Comparison of ENCODE assay signal across 19 cellular contexts in the genomic region with DNA sequence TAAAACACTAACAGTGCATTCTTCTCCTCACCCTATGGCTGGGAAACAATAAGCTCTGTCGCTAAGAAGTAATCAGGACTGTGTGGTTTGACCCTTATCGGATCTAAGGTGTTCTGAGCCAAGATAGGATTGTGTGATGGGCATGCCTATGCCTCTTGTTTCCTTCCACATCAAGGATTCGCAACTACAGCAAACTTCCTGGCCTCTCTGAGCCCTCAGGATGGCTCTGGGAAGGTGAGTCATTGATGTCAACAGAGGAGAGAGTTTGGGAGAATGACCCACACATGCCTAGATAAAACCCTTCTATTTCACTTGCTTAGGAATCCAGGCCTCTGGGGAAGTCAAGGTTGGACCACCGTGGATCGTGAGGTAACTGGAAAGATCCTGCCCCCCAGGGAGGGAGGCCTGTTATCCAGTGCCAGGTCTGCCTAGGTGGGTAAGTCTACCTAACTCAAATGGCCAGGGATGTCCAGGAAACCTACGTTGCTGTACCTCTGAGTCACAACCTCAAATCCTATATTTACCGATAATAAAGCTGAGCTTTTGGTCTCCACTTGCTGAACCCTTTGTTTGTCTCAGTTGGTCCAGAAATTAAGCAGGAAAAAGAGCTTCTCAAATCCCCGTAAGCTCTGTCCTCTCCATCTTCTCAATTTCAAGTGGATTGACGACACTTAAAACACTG. TPM values are rescaled to one million over a fixed set of nuclear protein-coding genes. Genes with fewer than 3 reads are reported as not detected.
DNase-seq lines count a peak whose midpoint lies in the region; ATAC-seq and TF ChIP-seq lines count a peak whose summit lies in the region.
"Had no signal": no experiment of that assay in that cellular context is flagged by ENCODE, and none has a peak within 500 bp of the region (broad histone marks: within the 10 kb centered on the region; RNA-seq: fewer than 3 reads in every experiment).

No MANE protein-coding gene starts in this region.

- peak overlapping the region; percentile 40 for H3K9ac ChIP-seq in HCT116 (ENCODE audit: low read length)

- H3K79me2 ChIP-seq in HCT116 (ENCODE audit: insufficient read depth, low read length): 0 out of 2 replicates have a peak, but pooled peaks cover 3% of the 10 kb centered on the region

- H3K4me3 ChIP-seq in HCT116 (replicated peaks in 1 of 2; ENCODE audit: low read depth in 1 of 2, low read length in 2 of 2): peak overlapping the region in 1 of 2 experiments; percentile 26; a peak in 2 of 4 replicates
- no peak overlapping the region for H3K4me3 ChIP-seq in epithelial cell of esophagus (ENCODE audit: low read length)
- H3K4me3 ChIP-seq: pancreas, thoracic aorta had no signal

- intact Hi-C loops in HCT116 (cut with micrococcal nuclease): loop anchor here (2.0 kb wide), 1 partner anchor 34 kb away; no protein-coding TSS in a partner anchor

- TF ChIP-seq CTCF in HCT116 (IDR thresholded peaks at IDR 0.05 in 2 of 3, conservative IDR thresholded peaks at IDR 0.05 in 1 of 3; ENCODE audit: borderline replicate concordance in 1 of 3, insufficient read depth in 1 of 3, low read depth in 2 of 3, low read length in 2 of 3): no peak
- TF ChIP-seq CTCF in RWPE1 (conservative IDR thresholded peaks at IDR 0.05; ENCODE audit: low read depth): no peak
- TF ChIP-seq CTCF in epithelial cell of esophagus (IDR thresholded peaks at IDR 0.05; ENCODE audit: insufficient read depth, low read depth, low read length, missing control alignments): no peak
- TF ChIP-seq CTCF in GM10266 (IDR thresholded peaks at IDR 0.05; ENCODE audit: control insufficient read depth, insufficient read depth, low read depth, missing control alignments): no peak

- no peak overlapping the region for H2AFZ ChIP-seq in HCT116 (ENCODE audit: low read depth, low read length, poor library complexity, severe bottlenecking)

- TF ChIP-seq RAD21 in HCT116 (IDR thresholded peaks at IDR 0.05; ENCODE audit: low read depth): no peak; the same call in 1 of the 2 replicates

- BruUV-seq in HCT116 (replicated peaks; lab: Mats Ljungman, UMichigan): TSS peak; percentile 64

- DNase-seq in HCT116 (ENCODE audit: low read depth, low spot score): peak; percentile 91
- peak; percentile 41 for DNase-seq in RWPE1 (ENCODE audit: low spot score)
- DNase-seq in epithelial cell of esophagus (ENCODE audit: low read depth): peak; percentile 77
- peak; percentile 30 for DNase-seq in renal cortical epithelial cell (ENCODE audit: low read depth)
- no peak for DNase-seq in GM10266 (ENCODE audit: extremely low spot score)
- no peak for DNase-seq in GDM1 (lab: John Stamatoyannopoulos, UW)
- no peak for DNase-seq in NCI-H2196 treated with DMSO at 0.1 percent for 48 hours (lab: John Stamatoyannopoulos, UW; ENCODE audit: unreplicated experiment)
- DNase-seq: activated CD4-positive, alpha-beta T cell treated with anti-CD3 and anti-CD28 coated beads for 4 hours; activated effector memory CD4-positive, alpha-beta T cell treated with Interleukin-2 at 50 U/mL for 16 hours; Calu3; effector CD8-positive, alpha-beta T cell; KG1; naive B cell; NCI-H187 treated with DMSO at 0.1 percent for 48 hours; NCI-H446 treated with DMSO at 0.1 percent for 48 hours; pancreas had no signal

- peak overlapping the region; percentile 96 for H3K27ac ChIP-seq in HCT116 (ENCODE audit: low read depth, low read length)
- H3K27ac ChIP-seq in RWPE1: no peak overlapping the region
- H3K27ac ChIP-seq: pancreas, thoracic aorta had no signal

- H3K9me3 ChIP-seq in HCT116 (ENCODE audit: control insufficient read depth in 1 of 2, insufficient read depth in 1 of 2, low read depth in 1 of 2, low read length in 2 of 2): no peaks in the 10 kb centered on the region
- H3K9me3 ChIP-seq: pancreas, thoracic aorta had no signal

- peak; percentile 93 for ATAC-seq in HCT116
- ATAC-seq: pancreas; sciatic nerve; stimulated activated effector memory CD8-positive, alpha-beta T cell treated with anti-CD3 and anti-CD28 coated beads, Interleukin-12 subunit alpha, Interleukin-12 subunit beta, amount 100 ng/mL, for 72 hours had no signal

- no peaks in the 10 kb centered on the region for H4K20me1 ChIP-seq in HCT116 (ENCODE audit: insufficient read depth)

- H3K9me2 ChIP-seq in HCT116 (ENCODE audit: insufficient read depth): no peaks in the 10 kb centered on the region

- H3K36me3 ChIP-seq in HCT116 (ENCODE audit: control insufficient read depth in 1 of 2, insufficient read depth in 2 of 2, low read length in 2 of 2): no peaks in the 10 kb centered on the region
- H3K36me3 ChIP-seq: pancreas, thoracic aorta had no signal

- TF ChIP-seq POLR2A in HCT116 (IDR thresholded peaks at IDR 0.05; ENCODE audit: borderline replicate concordance, extremely low read depth, insufficient read depth, insufficient read length): no peak

- H3K4me2 ChIP-seq in HCT116 (ENCODE audit: low read length): peak overlapping the region; percentile 62

- CTCF ChIA-PET in HCT116 (lab: Charles Lee) (no interaction called here), RWPE1 (lab: Yijun Ruan, JAX) (interaction anchor here (0.6 kb wide), 1 partner anchor 238 kb away, joined by 3 read pairs; no protein-coding TSS in a partner anchor)

- H3K4me1 ChIP-seq in HCT116 (ENCODE audit: control insufficient read depth in 1 of 2, insufficient read depth in 2 of 2, low read length in 2 of 2): peaks cover 56 to 76% of the 10 kb centered on the region in 2 experiments
- H3K4me1 ChIP-seq: pancreas had no signal

- H3K27me3 ChIP-seq in HCT116 (ENCODE audit: insufficient read depth, low read length): no peaks in the 10 kb centered on the region
- H3K27me3 ChIP-seq: pancreas had no signal

- POLR2A ChIA-PET in HCT116 (lab: Charles Lee) (interaction anchor here (0.6 to 1.7 kb wide), 2 partner anchors 50 to 242 kb away, joined by 3 to 6 read pairs; no protein-coding TSS in a partner anchor), RWPE1 (lab: Yijun Ruan, JAX; ENCODE audit: low non-redundant PET) (no interaction called here)

- RAD21 ChIA-PET in HCT116 (lab: Charles Lee; ENCODE audit: low non-redundant PET in 1 of 2, low total read pairs in 2 of 2, uncharacterized antibody in 2 of 2, unreplicated experiment in 2 of 2): interaction anchor here in 1 of 2 experiments (1.0 kb wide), 1 partner anchor 264 kb away, joined by 3 read pairs; no protein-coding TSS in a partner anchor

TF ChIP-seq in HCT116, 20 proteins besides CTCF, POLR2A, EP300 and RAD21 (continues in another document):
- TF ChIP-seq CBX3 (IDR thresholded peaks at IDR 0.05; ENCODE audit: low read depth): peak; percentile 84
- no peak for TF ChIP-seq EZH2phosphoT487 (IDR thresholded peaks at IDR 0.05; ENCODE audit: borderline replicate concordance)
- peak; percentile 59 for TF ChIP-seq SIN3A (IDR thresholded peaks at IDR 0.05; ENCODE audit: low read depth)
- no peak for TF ChIP-seq ZNF274 (IDR thresholded peaks at IDR 0.05; ENCODE audit: low read depth, low read length)
- TF ChIP-seq SRF (IDR thresholded peaks at IDR 0.05; ENCODE audit: low read depth): no peak
- TF ChIP-seq YY1 (IDR thresholded peaks at IDR 0.05; ENCODE audit: extremely low read depth, insufficient replicate concordance, low read depth, low read length): no peak
- TF ChIP-seq, protein P1, sequence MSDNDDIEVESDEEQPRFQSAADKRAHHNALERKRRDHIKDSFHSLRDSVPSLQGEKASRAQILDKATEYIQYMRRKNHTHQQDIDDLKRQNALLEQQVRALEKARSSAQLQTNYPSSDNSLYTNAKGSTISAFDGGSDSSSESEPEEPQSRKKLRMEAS (IDR thresholded peaks at IDR 0.05): 0 out of 2 replicates have a peak, but pooled peaks have one; percentile 29
- TF ChIP-seq CEBPB (IDR thresholded peaks at IDR 0.05; ENCODE audit: low read depth): peak; percentile 64
- TF ChIP-seq FOSL1 (IDR thresholded peaks at IDR 0.05; ENCODE audit: low read depth): peak; percentile 82
- TF ChIP-seq TCF7L2 (IDR thresholded peaks at IDR 0.05; ENCODE audit: borderline replicate concordance, extremely low read depth, insufficient read depth, insufficient read length): peak; percentile 52
- TF ChIP-seq SP1 (IDR thresholded peaks at IDR 0.05; ENCODE audit: low read depth): peak; percentile 87
- peak; percentile 92 for TF ChIP-seq JUND (IDR thresholded peaks at IDR 0.05)
- TF ChIP-seq POLR2AphosphoS5 (IDR thresholded peaks at IDR 0.05; ENCODE audit: low read depth, low read length): 0 out of 2 replicates have a peak, but pooled peaks have one; percentile 15
- TF ChIP-seq, protein P2, sequence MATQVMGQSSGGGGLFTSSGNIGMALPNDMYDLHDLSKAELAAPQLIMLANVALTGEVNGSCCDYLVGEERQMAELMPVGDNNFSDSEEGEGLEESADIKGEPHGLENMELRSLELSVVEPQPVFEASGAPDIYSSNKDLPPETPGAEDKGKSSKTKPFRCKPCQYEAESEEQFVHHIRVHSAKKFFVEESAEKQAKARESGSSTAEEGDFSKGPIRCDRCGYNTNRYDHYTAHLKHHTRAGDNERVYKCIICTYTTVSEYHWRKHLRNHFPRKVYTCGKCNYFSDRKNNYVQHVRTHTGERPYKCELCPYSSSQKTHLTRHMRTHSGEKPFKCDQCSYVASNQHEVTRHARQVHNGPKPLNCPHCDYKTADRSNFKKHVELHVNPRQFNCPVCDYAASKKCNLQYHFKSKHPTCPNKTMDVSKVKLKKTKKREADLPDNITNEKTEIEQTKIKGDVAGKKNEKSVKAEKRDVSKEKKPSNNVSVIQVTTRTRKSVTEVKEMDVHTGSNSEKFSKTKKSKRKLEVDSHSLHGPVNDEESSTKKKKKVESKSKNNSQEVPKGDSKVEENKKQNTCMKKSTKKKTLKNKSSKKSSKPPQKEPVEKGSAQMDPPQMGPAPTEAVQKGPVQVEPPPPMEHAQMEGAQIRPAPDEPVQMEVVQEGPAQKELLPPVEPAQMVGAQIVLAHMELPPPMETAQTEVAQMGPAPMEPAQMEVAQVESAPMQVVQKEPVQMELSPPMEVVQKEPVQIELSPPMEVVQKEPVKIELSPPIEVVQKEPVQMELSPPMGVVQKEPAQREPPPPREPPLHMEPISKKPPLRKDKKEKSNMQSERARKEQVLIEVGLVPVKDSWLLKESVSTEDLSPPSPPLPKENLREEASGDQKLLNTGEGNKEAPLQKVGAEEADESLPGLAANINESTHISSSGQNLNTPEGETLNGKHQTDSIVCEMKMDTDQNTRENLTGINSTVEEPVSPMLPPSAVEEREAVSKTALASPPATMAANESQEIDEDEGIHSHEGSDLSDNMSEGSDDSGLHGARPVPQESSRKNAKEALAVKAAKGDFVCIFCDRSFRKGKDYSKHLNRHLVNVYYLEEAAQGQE (IDR thresholded peaks at IDR 0.05; ENCODE audit: low read depth): no peak
- TF ChIP-seq, protein P3, sequence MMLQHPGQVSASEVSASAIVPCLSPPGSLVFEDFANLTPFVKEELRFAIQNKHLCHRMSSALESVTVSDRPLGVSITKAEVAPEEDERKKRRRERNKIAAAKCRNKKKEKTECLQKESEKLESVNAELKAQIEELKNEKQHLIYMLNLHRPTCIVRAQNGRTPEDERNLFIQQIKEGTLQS (IDR thresholded peaks at IDR 0.05): no peak

RNA-seq across cellular contexts. Expression of a gene that starts 27.4 kb away (rescaled TPM):
- 47.8 TPM for total RNA-seq in HCT116 (2021; ENCODE audit: unreplicated experiment)
- polyA plus RNA-seq in HCT116 (2012): 19.5 and 23.1 TPM in 2 replicates
- 5.9 and 7.6 TPM in 2 replicates for total RNA-seq in renal cortical epithelial cell

Comparison
In these comparisons a context has a peak if more than half of its experiments do, and no peak if none do; other contexts are left out.
1. DNase-seq: peak in HCT116 (single experiment), RWPE1 (single experiment), epithelial cell of esophagus (single experiment) and renal cortical epithelial cell (single experiment); none in GM10266 (single experiment), GDM1 (single experiment) and NCI-H2196 treated with DMSO at 0.1 percent for 48 hours (single experiment).